In the genomic region with DNA sequence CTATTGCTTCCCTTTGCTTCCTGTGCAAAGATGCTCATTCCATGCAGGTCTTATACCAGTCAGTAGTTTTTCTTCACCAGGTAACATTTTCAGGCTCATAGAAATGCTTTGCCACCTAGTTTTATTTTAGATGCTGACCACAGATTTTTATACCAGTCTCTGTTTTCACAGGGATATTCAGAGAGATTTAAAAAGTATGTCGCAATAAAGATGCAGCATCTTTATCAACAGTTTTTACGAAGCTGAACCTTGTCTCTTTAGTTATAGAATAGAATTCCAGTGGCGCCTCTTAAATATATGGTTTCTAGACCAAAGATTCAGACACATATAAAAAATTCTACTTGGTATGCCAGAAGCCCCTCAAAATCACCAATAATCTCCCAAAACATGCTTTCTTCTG, we compare ENCODE assay signal across 39 cellular contexts.
"Had no signal": no experiment of that assay in that cellular context is flagged by ENCODE, and none has a peak within 500 bp of the region (broad histone marks: within the 10 kb centered on the region; RNA-seq: fewer than 3 reads in every experiment).

No MANE protein-coding gene starts in this region.

- H3K4me3 ChIP-seq: adrenal gland, ascending aorta, body of pancreas, breast epithelium, cardiac muscle cell had no signal

- H3K4me1 ChIP-seq: adrenal gland, ascending aorta, body of pancreas, breast epithelium had no signal

- H3K27ac ChIP-seq: adrenal gland, ascending aorta, body of pancreas, brain microvascular endothelial cell, breast epithelium, cardiac muscle cell had no signal

- H3K4me3 Mint-ChIP-seq: activated naive CD4-positive, alpha-beta T cell treated with anti-CD3 and anti-CD28 coated beads for 36 hours; activated naive CD4-positive, alpha-beta T cell treated with anti-CD3 and anti-CD28 coated beads, Interleukin-2, amount 10 ng/mL, durations not matched to agents 7 days and 5 days; activated naive CD4-positive, alpha-beta T cell treated with anti-CD3 and anti-CD28 coated beads, Interleukin-2, amount 50 U/mL, for 24 hours; activated naive CD8-positive, alpha-beta T cell; activated naive CD8-positive, alpha-beta T cell treated with anti-CD3 and anti-CD28 coated beads for 36 hours; activated naive CD8-positive, alpha-beta T cell treated with anti-CD3 and anti-CD28 coated beads, Interleukin-2, amount 10 ng/mL, durations not matched to agents 7 days and 5 days; activated naive CD8-positive, alpha-beta T cell treated with anti-CD3 and anti-CD28 coated beads, Interleukin-2, amount 50 U/mL, for 24 hours; activated T-cell treated with anti-CD3 and anti-CD28 coated beads, Interleukin-2, amount 50 U/mL, for 24 hours; activated T-cell treated with anti-CD3 and anti-CD28 coated beads, Interleukin-2, amount 50 U/mL, for 4 hours; activated T-cell treated with anti-CD3 and anti-CD28 coated beads, Interleukin-2, amount 50 U/mL, for 72 hours; activated T-helper 1 cell treated with anti-CD3 and anti-CD28 coated beads, Interleukin-12 subunit alpha, Interleukin-12 subunit beta, Interleukin-2, Interleukin-4 antibody, amounts not matched to agents 30 ng/mL and 10 ng/mL and 1 ng/mL, durations not matched to agents 14 hours and 24 hours and 36 hours; activated T-helper 17 cell treated with anti-CD3 and anti-CD28 coated beads, Interleukin-2, amount 50 U/mL, for 72 hours; brain; central memory CD8-positive, alpha-beta T cell had no signal

- ATAC-seq: activated naive CD4-positive, alpha-beta T cell treated with anti-CD3 and anti-CD28 coated beads, Interleukin-2, amount 50 U/mL, for 72 hours; activated naive CD8-positive, alpha-beta T cell treated with anti-CD3 and anti-CD28 coated beads, Interleukin-2, amount 50 U/mL, for 24 hours; activated T-cell treated with anti-CD3 and anti-CD28 coated beads, Interleukin-2, amount 50 U/mL, for 4 hours; activated T-cell treated with anti-CD3 and anti-CD28 coated beads, Interleukin-2, amount 50 U/mL, for 72 hours; activated T-helper 17 cell treated with anti-CD3 and anti-CD28 coated beads, Interleukin-2, amount 50 U/mL, for 72 hours; body of pancreas had no signal

- H3K27ac Mint-ChIP-seq: activated naive CD4-positive, alpha-beta T cell treated with anti-CD3 and anti-CD28 coated beads for 36 hours; activated naive CD4-positive, alpha-beta T cell treated with anti-CD3 and anti-CD28 coated beads, Interleukin-2, amount 10 ng/mL, durations not matched to agents 7 days and 5 days; activated naive CD4-positive, alpha-beta T cell treated with anti-CD3 and anti-CD28 coated beads, Interleukin-2, amount 50 U/mL, for 24 hours; activated naive CD4-positive, alpha-beta T cell treated with anti-CD3 and anti-CD28 coated beads, Interleukin-2, amount 50 U/mL, for 72 hours; activated naive CD8-positive, alpha-beta T cell; activated naive CD8-positive, alpha-beta T cell treated with anti-CD3 and anti-CD28 coated beads for 36 hours; activated naive CD8-positive, alpha-beta T cell treated with anti-CD3 and anti-CD28 coated beads, Interleukin-2, amount 10 ng/mL, durations not matched to agents 7 days and 5 days; activated naive CD8-positive, alpha-beta T cell treated with anti-CD3 and anti-CD28 coated beads, Interleukin-2, amount 50 U/mL, for 24 hours; activated T-cell treated with anti-CD3 and anti-CD28 coated beads, Interleukin-2, amount 50 U/mL, for 24 hours; activated T-cell treated with anti-CD3 and anti-CD28 coated beads, Interleukin-2, amount 50 U/mL, for 72 hours; activated T-helper 1 cell treated with anti-CD3 and anti-CD28 coated beads, Interleukin-12 subunit alpha, Interleukin-12 subunit beta, Interleukin-2, Interleukin-4 antibody, amounts not matched to agents 30 ng/mL and 10 ng/mL and 1 ng/mL, durations not matched to agents 14 hours and 24 hours and 36 hours; activated T-helper 17 cell treated with anti-CD3 and anti-CD28 coated beads, Interleukin-2, amount 50 U/mL, for 72 hours; activated T-helper 2 cell treated with anti-CD3 and anti-CD28 coated beads, Interferon-gamma antibody, Interleukin-2, Interleukin-4, amounts not matched to agents 10 μg/mL and 5 μg/mL and 100 μg/mL, durations not matched to agents 14 hours and 24 hours and 36 hours; brain had no signal

- H3K4me1 Mint-ChIP-seq: activated naive CD4-positive, alpha-beta T cell treated with anti-CD3 and anti-CD28 coated beads, Interleukin-2, amount 10 ng/mL, durations not matched to agents 7 days and 5 days; activated naive CD4-positive, alpha-beta T cell treated with anti-CD3 and anti-CD28 coated beads, Interleukin-2, amount 50 U/mL, for 24 hours; activated naive CD8-positive, alpha-beta T cell treated with anti-CD3 and anti-CD28 coated beads for 36 hours; activated naive CD8-positive, alpha-beta T cell treated with anti-CD3 and anti-CD28 coated beads, Interleukin-2, amount 10 ng/mL, durations not matched to agents 7 days and 5 days; activated naive CD8-positive, alpha-beta T cell treated with anti-CD3 and anti-CD28 coated beads, Interleukin-2, amount 50 U/mL, for 24 hours; activated T-helper 17 cell treated with anti-CD3 and anti-CD28 coated beads, Interleukin-2, amount 50 U/mL, for 72 hours; central memory CD8-positive, alpha-beta T cell had no signal

- H3K27me3 ChIP-seq: adrenal gland, ascending aorta, body of pancreas, brain microvascular endothelial cell, breast epithelium, cardiac muscle cell had no signal

- H3K36me3 ChIP-seq: adrenal gland, ascending aorta, brain microvascular endothelial cell, breast epithelium, cardiac muscle cell had no signal

- FAIRE-seq: astrocyte, bronchial epithelial cell had no signal

- H3K27me3 Mint-ChIP-seq: activated naive CD4-positive, alpha-beta T cell treated with anti-CD3 and anti-CD28 coated beads, Interleukin-2, amount 10 ng/mL, durations not matched to agents 7 days and 5 days; activated naive CD4-positive, alpha-beta T cell treated with anti-CD3 and anti-CD28 coated beads, Interleukin-2, amount 50 U/mL, for 24 hours; activated naive CD8-positive, alpha-beta T cell treated with anti-CD3 and anti-CD28 coated beads, Interleukin-2, amount 50 U/mL, for 24 hours; central memory CD8-positive, alpha-beta T cell had no signal

- H3K9me3 ChIP-seq: adrenal gland, ascending aorta, body of pancreas, breast epithelium had no signal

- DNase-seq: activated effector memory CD4-positive, alpha-beta T cell treated with anti-CD3 and anti-CD28 coated beads, Interleukin-2, amount 50 U/mL, for 16 hours; activated effector memory CD4-positive, alpha-beta T cell treated with Interleukin-2 at 50 U/mL for 16 hours; activated gamma-delta T cell; activated gamma-delta T cell treated with Interleukin-2 at 50 U/mL for 16 hours; activated naive CD4-positive, alpha-beta T cell; activated naive CD4-positive, alpha-beta T cell treated with anti-CD3 and anti-CD28 coated beads for 36 hours; activated naive CD4-positive, alpha-beta T cell treated with anti-CD3 and anti-CD28 coated beads, Interleukin-2, amount 10 ng/mL, durations not matched to agents 7 days and 5 days; activated naive CD4-positive, alpha-beta T cell treated with anti-CD3 and anti-CD28 coated beads, Interleukin-2, amount 50 U/mL, for 16 hours; activated naive CD4-positive, alpha-beta T cell treated with Interleukin-2 at 50 U/mL for 16 hours; activated naive CD8-positive, alpha-beta T cell treated with anti-CD3 and anti-CD28 coated beads for 36 hours; activated naive CD8-positive, alpha-beta T cell treated with anti-CD3 and anti-CD28 coated beads, Interleukin-2, amount 10 ng/mL, durations not matched to agents 7 days and 5 days; activated naive CD8-positive, alpha-beta T cell treated with anti-CD3 and anti-CD28 coated beads, Interleukin-2, amount 50 U/mL, for 24 hours; activated T-cell treated with anti-CD3 and anti-CD28 coated beads, Interleukin-2, amount 50 U/mL, for 1 hour; activated T-cell treated with anti-CD3 and anti-CD28 coated beads, Interleukin-2, amount 50 U/mL, for 24 hours; activated T-cell treated with anti-CD3 and anti-CD28 coated beads, Interleukin-2, amount 50 U/mL, for 4 hours; activated T-cell treated with anti-CD3 and anti-CD28 coated beads, Interleukin-2, amount 50 U/mL, for 48 hours; activated T-cell treated with anti-CD3 and anti-CD28 coated beads, Interleukin-2, amount 50 U/mL, for 72 hours; adrenal gland; amniotic stem cell; amygdala; anterior cingulate cortex; aorta; body of pancreas; brain microvascular endothelial cell; central memory CD4-positive, alpha-beta T cell; cerebellar nuclear complex had no signal

- H3K36me3 Mint-ChIP-seq: activated naive CD4-positive, alpha-beta T cell treated with anti-CD3 and anti-CD28 coated beads, Interleukin-2, amount 10 ng/mL, durations not matched to agents 7 days and 5 days; activated naive CD4-positive, alpha-beta T cell treated with anti-CD3 and anti-CD28 coated beads, Interleukin-2, amount 50 U/mL, for 24 hours; activated naive CD4-positive, alpha-beta T cell treated with anti-CD3 and anti-CD28 coated beads, Interleukin-2, amount 50 U/mL, for 72 hours; activated naive CD8-positive, alpha-beta T cell; activated naive CD8-positive, alpha-beta T cell treated with anti-CD3 and anti-CD28 coated beads for 36 hours; activated naive CD8-positive, alpha-beta T cell treated with anti-CD3 and anti-CD28 coated beads, Interleukin-2, amount 10 ng/mL, durations not matched to agents 7 days and 5 days; brain had no signal

- H3K9me3 Mint-ChIP-seq: activated naive CD4-positive, alpha-beta T cell treated with anti-CD3 and anti-CD28 coated beads for 36 hours; activated naive CD4-positive, alpha-beta T cell treated with anti-CD3 and anti-CD28 coated beads, Interleukin-2, amount 10 ng/mL, durations not matched to agents 7 days and 5 days; activated naive CD4-positive, alpha-beta T cell treated with anti-CD3 and anti-CD28 coated beads, Interleukin-2, amount 50 U/mL, for 24 hours; activated naive CD8-positive, alpha-beta T cell treated with anti-CD3 and anti-CD28 coated beads for 36 hours; activated naive CD8-positive, alpha-beta T cell treated with anti-CD3 and anti-CD28 coated beads, Interleukin-2, amount 50 U/mL, for 24 hours; activated T-cell treated with anti-CD3 and anti-CD28 coated beads, Interleukin-2, amount 50 U/mL, for 24 hours; activated T-cell treated with anti-CD3 and anti-CD28 coated beads, Interleukin-2, amount 50 U/mL, for 72 hours; activated T-helper 1 cell treated with anti-CD3 and anti-CD28 coated beads, Interleukin-12 subunit alpha, Interleukin-12 subunit beta, Interleukin-2, Interleukin-4 antibody, amounts not matched to agents 30 ng/mL and 10 ng/mL and 1 ng/mL, durations not matched to agents 14 hours and 24 hours and 36 hours; activated T-helper 17 cell treated with anti-CD3 and anti-CD28 coated beads, Interleukin-2, amount 50 U/mL, for 72 hours; activated T-helper 2 cell treated with anti-CD3 and anti-CD28 coated beads, Interferon-gamma antibody, Interleukin-2, Interleukin-4, amounts not matched to agents 10 μg/mL and 5 μg/mL and 100 μg/mL, durations not matched to agents 14 hours and 24 hours and 36 hours; brain had no signal
